In genomic region chr16:66927012-66927436, GRCh38 we compare ENCODE assay signal across 1 cellular context.
A peak's percentile ranks its signal among the peaks of the same experiment; 100 is the strongest.
TF ChIP-seq lines count a peak whose summit lies in the region.

No MANE protein-coding gene starts in this region.

TF ChIP-seq in IMR-90, 13 proteins besides CTCF, POLR2A, EP300 and RAD21 (continued from another document):
- no peak for TF ChIP-seq MXI1 (IDR thresholded peaks at IDR 0.05; ENCODE audit: borderline replicate concordance, low read depth, low read length)
- no peak for TF ChIP-seq MAFK (IDR thresholded peaks at IDR 0.05; ENCODE audit: low read depth, low read length)
- TF ChIP-seq BHLHE40 (IDR thresholded peaks at IDR 0.05; ENCODE audit: low read depth, low read length): peak; percentile 33; the same call in 1 of the 2 replicates
- peak; percentile 51; the same call in 1 of the 2 replicates for TF ChIP-seq CEBPB (IDR thresholded peaks at IDR 0.05; ENCODE audit: low read depth, low read length)
- TF ChIP-seq RCOR1 (IDR thresholded peaks at IDR 0.05; ENCODE audit: insufficient replicate concordance, low read length): peak; percentile 67
- TF ChIP-seq FOS (IDR thresholded peaks at IDR 0.05; ENCODE audit: low read depth, low read length): peak; percentile 59
- TF ChIP-seq MAZ (IDR thresholded peaks at IDR 0.05; ENCODE audit: borderline replicate concordance, low read depth, low read length): peak; percentile 81
- no peak for TF ChIP-seq RFX5 (IDR thresholded peaks at IDR 0.05; ENCODE audit: low read depth, low read length)
- no peak for TF ChIP-seq CHD1 (IDR thresholded peaks at IDR 0.05; ENCODE audit: low read depth, low read length)
- no peak for TF ChIP-seq USF2 (IDR thresholded peaks at IDR 0.05; ENCODE audit: low read depth, low read length)
